In the genomic region with DNA sequence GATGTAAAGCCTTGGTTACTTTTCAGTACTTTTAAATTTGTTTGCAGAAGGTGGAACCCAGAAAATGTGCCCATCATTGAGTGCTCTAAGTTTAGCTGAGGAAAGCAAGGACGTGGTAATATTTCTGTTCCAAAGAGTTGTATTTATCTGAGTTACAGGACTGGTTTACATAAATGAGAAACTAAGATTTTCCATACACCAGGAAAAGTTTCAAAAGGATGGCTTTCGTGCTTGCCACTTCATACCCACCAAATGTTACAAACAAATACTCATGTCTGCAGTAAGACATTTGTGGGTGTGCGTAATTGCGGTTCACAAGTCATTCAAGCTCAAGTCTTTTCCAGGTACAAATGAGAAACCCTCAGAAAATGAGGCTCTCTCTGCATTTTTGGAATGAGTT, we compare ENCODE assay signal across 1 cellular context.
TF ChIP-seq lines count a peak whose summit lies in the region.

No MANE protein-coding gene starts in this region.

TF ChIP-seq in IMR-90, 13 proteins besides CTCF, POLR2A, EP300 and RAD21 (continued from another document):
- TF ChIP-seq SMC3 (IDR thresholded peaks at IDR 0.05; ENCODE audit: low read depth, low read length) (no peak), CHD1 (IDR thresholded peaks at IDR 0.05; ENCODE audit: low read depth, low read length) (no peak), RFX5 (IDR thresholded peaks at IDR 0.05; ENCODE audit: low read depth, low read length) (no peak), MAZ (IDR thresholded peaks at IDR 0.05; ENCODE audit: borderline replicate concordance, low read depth, low read length) (no peak), NFE2L2 (IDR thresholded peaks at IDR 0.05; ENCODE audit: low read depth, low read length) (no peak), MXI1 (IDR thresholded peaks at IDR 0.05; ENCODE audit: borderline replicate concordance, low read depth, low read length) (no peak), RCOR1 (IDR thresholded peaks at IDR 0.05; ENCODE audit: insufficient replicate concordance, low read length) (no peak)
- TF ChIP-seq, protein P1, sequence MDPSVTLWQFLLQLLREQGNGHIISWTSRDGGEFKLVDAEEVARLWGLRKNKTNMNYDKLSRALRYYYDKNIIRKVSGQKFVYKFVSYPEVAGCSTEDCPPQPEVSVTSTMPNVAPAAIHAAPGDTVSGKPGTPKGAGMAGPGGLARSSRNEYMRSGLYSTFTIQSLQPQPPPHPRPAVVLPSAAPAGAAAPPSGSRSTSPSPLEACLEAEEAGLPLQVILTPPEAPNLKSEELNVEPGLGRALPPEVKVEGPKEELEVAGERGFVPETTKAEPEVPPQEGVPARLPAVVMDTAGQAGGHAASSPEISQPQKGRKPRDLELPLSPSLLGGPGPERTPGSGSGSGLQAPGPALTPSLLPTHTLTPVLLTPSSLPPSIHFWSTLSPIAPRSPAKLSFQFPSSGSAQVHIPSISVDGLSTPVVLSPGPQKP (IDR thresholded peaks at IDR 0.05; ENCODE audit: borderline replicate concordance, low read depth, low read length) = no peak
